ENCODE assay signal across 7 cellular contexts in the genomic region with DNA sequence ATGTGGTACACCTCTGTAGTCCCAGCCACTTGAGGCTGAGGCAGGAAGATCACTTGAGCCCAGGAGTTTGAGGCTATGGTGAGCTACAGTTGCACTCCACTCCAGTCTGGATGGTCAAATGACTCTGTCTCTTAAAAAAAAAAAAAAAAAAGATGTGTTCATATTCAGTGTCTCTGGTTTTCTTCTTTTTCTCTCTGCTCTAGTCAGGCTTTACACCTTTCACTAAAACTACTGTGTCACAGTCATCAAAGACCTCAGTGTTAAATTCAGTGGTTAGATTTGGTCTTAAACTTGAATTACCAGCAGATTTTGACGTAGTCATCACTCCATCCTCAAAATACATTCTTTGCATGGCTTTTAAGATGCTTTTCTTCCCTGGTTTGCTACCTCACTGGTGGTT.
"Had no signal": no experiment of that assay in that cellular context is flagged by ENCODE, and none has a peak within 500 bp of the region (broad histone marks: within the 10 kb centered on the region; RNA-seq: fewer than 3 reads in every experiment).

No MANE protein-coding gene starts in this region.

- FAIRE-seq: G401.6, GM12878, GM12891, GM12892, GM18507 had no signal

- DNase-seq: GDM1, GF-D8 had no signal

- ATAC-seq: GM12878 had no signal
